Comparison of ENCODE assay signal across 10 cellular contexts in genomic region chr14:68395585-68395984, GRCh38.
DNase-seq lines count a peak whose midpoint lies in the region; ATAC-seq and TF ChIP-seq lines count a peak whose summit lies in the region.
"Had no signal": no experiment of that assay in that cellular context is flagged by ENCODE, and none has a peak within 500 bp of the region (broad histone marks: within the 10 kb centered on the region; RNA-seq: fewer than 3 reads in every experiment).

No MANE protein-coding gene starts in this region.

- CTCF ChIA-PET in IMR-90 (lab: Yijun Ruan, JAX): no interaction called here

- 0 out of 4 replicates have a peak, but pooled peaks cover 0 to 3% of the 10 kb centered on the region in 2 experiments for H3K79me1 ChIP-seq in IMR-90 (ENCODE audit: low read depth in 1 of 2, low read length in 2 of 2)

- H3K56ac ChIP-seq in IMR-90 (ENCODE audit: extremely low read depth, insufficient read depth, low read length): no peak overlapping the region

- peaks cover 26% of the 10 kb centered on the region for H3K9me1 ChIP-seq in IMR-90 (ENCODE audit: insufficient read depth, low read length)

- H2AFZ ChIP-seq in IMR-90 (replicated peaks; ENCODE audit: low read length, poor library complexity): peak overlapping the region; percentile 18

- H3K27ac Mint-ChIP-seq in chondrocyte (ENCODE audit: unreplicated experiment): peak overlapping the region; percentile 82
- peak overlapping the region; percentile 82 for H3K27ac Mint-ChIP-seq in mesothelial cell of epicardium
- H3K27ac Mint-ChIP-seq in immature natural killer cell: no peak overlapping the region
- H3K27ac Mint-ChIP-seq: activated CD4-positive, alpha-beta memory T cell treated with anti-CD3 and anti-CD28 coated beads, Interleukin-2, amount 10 ng/mL, durations not matched to agents 7 days and 5 days had no signal

- dilution Hi-C loops in IMR-90 (cut with HindIII; ENCODE audit: low sequenced_read_pairs, unreplicated experiment): no loop called here

- DNase-seq in IMR-90 (peak; percentile 76), chondrocyte (ENCODE audit: low spot score) (no peak), mesothelial cell of epicardium (ENCODE audit: low spot score in 2 of 2, unreplicated experiment in 2 of 2) (no peak), testis (peak; percentile 26), MV-4-11 (lab: John Stamatoyannopoulos, UW) (no peak), COLO668 (lab: John Stamatoyannopoulos, UW; ENCODE audit: unreplicated experiment) (no peak), immature natural killer cell (no peak)
- DNase-seq: activated CD4-positive, alpha-beta memory T cell treated with anti-CD3 and anti-CD28 coated beads, Interleukin-2, amount 10 ng/mL, durations not matched to agents 7 days and 5 days; erythroblast had no signal

- H3K9me3 ChIP-seq in IMR-90 (ENCODE audit: control insufficient read depth, insufficient read depth, low read length) (no peaks in the 10 kb centered on the region), testis (no peaks in the 10 kb centered on the region)

- peak overlapping the region; percentile 47; the same call in 1 of the 2 replicates for H2BK120ac ChIP-seq in IMR-90 (ENCODE audit: low read depth, low read length)

- peak overlapping the region; percentile 60; the same call in 2 of the 3 replicates for H2BK15ac ChIP-seq in IMR-90 (ENCODE audit: low read depth, low read length)

- peak overlapping the region; percentile 9; the same call in 1 of the 2 replicates for H4K5ac ChIP-seq in IMR-90 (ENCODE audit: low read depth, low read length)

- H3K4me3 Mint-ChIP-seq in chondrocyte (ENCODE audit: unreplicated experiment) (no peak overlapping the region), mesothelial cell of epicardium (no peak overlapping the region), immature natural killer cell (no peak overlapping the region)
- H3K4me3 Mint-ChIP-seq: activated CD4-positive, alpha-beta memory T cell treated with anti-CD3 and anti-CD28 coated beads, Interleukin-2, amount 10 ng/mL, durations not matched to agents 7 days and 5 days had no signal

- intact Hi-C loops in IMR-90 (cut with micrococcal nuclease) (loop anchor here (10.0 kb wide), 1 partner anchor 259 kb away; no protein-coding TSS in a partner anchor), testis (cut with DNase I; ENCODE audit: low total_unique reads) (no loop called here)

- H3K18ac ChIP-seq in IMR-90 (ENCODE audit: low read depth, low read length): peak overlapping the region; percentile 50

- H3K9me3 Mint-ChIP-seq in chondrocyte (ENCODE audit: low read depth) (peaks cover 3% of the 10 kb centered on the region), mesothelial cell of epicardium (peaks cover 3% of the 10 kb centered on the region), immature natural killer cell (no peaks in the 10 kb centered on the region)
- H3K9me3 Mint-ChIP-seq: activated CD4-positive, alpha-beta memory T cell treated with anti-CD3 and anti-CD28 coated beads, Interleukin-2, amount 10 ng/mL, durations not matched to agents 7 days and 5 days had no signal

- H3K4me3 ChIP-seq in IMR-90 (ENCODE audit: insufficient read depth, low read depth, low read length) (no peak overlapping the region), testis (no peak overlapping the region)

- peaks cover 90% of the 10 kb centered on the region for H3K4me1 Mint-ChIP-seq in chondrocyte (ENCODE audit: low read depth)
- H3K4me1 Mint-ChIP-seq in mesothelial cell of epicardium: peaks cover 85% of the 10 kb centered on the region
- peaks cover 9 to 24% of the 10 kb centered on the region in 2 donors for H3K4me1 Mint-ChIP-seq in immature natural killer cell
- H3K4me1 Mint-ChIP-seq: activated CD4-positive, alpha-beta memory T cell treated with anti-CD3 and anti-CD28 coated beads, Interleukin-2, amount 10 ng/mL, durations not matched to agents 7 days and 5 days had no signal

- H2BK5ac ChIP-seq in IMR-90 (ENCODE audit: low read depth, low read length, poor library complexity, severe bottlenecking): peak overlapping the region; percentile 18

- no peak overlapping the region for H2AK9ac ChIP-seq in IMR-90 (replicated peaks; ENCODE audit: low read depth, low read length, poor library complexity)

- H3K36me3 Mint-ChIP-seq in chondrocyte (ENCODE audit: low read depth): no peaks in the 10 kb centered on the region
- H3K36me3 Mint-ChIP-seq in mesothelial cell of epicardium: peaks cover 2% of the 10 kb centered on the region
- H3K36me3 Mint-ChIP-seq in immature natural killer cell: peaks cover 0 to 14% (median under 1%) of the 10 kb centered on the region in 3 donors

- peak overlapping the region; percentile 31 for H4K91ac ChIP-seq in IMR-90 (ENCODE audit: insufficient read depth, low read depth, low read length)

- no peak overlapping the region for H3K9ac ChIP-seq in IMR-90 (ENCODE audit: low read depth, low read length)

- ATAC-seq in IMR-90 (ENCODE audit: low read depth): peak; percentile 27; the same call in 1 of the 2 replicates
- ATAC-seq: left colon had no signal

- TF ChIP-seq CTCF in IMR-90 (conservative IDR thresholded peaks at IDR 0.05; ENCODE audit: low read depth, low read length): no peak
- TF ChIP-seq CTCF in chondrocyte (IDR thresholded peaks at IDR 0.05): no peak
- TF ChIP-seq CTCF in mesothelial cell of epicardium (IDR thresholded peaks at IDR 0.05; ENCODE audit: unreplicated experiment): no peak
- no peak for TF ChIP-seq CTCF in testis (IDR thresholded peaks at IDR 0.05)

- H3K36me3 ChIP-seq in IMR-90 (ENCODE audit: control insufficient read depth, insufficient read depth, low read length) (no peaks in the 10 kb centered on the region), testis (ENCODE audit: low read depth, missing control alignments) (no peaks in the 10 kb centered on the region)

- no peak overlapping the region for H3K4me2 ChIP-seq in IMR-90 (ENCODE audit: low read depth, low read length)

- peak overlapping the region; percentile 47; the same call in 1 of the 2 replicates for H2AK5ac ChIP-seq in IMR-90 (ENCODE audit: low read depth, low read length)

- TF ChIP-seq RAD21 in IMR-90 (IDR thresholded peaks at IDR 0.05; ENCODE audit: low read length): no peak

- no peaks in the 10 kb centered on the region for H3K27me3 ChIP-seq in IMR-90 (ENCODE audit: control insufficient read depth, insufficient read depth, low read length)
- H3K27me3 ChIP-seq in testis: no peaks in the 10 kb centered on the region

- peak overlapping the region; percentile 29 to 76; a peak in 1 of 4 replicates for H4K8ac ChIP-seq in IMR-90 (ENCODE audit: low read depth in 2 of 2, low read length in 2 of 2)

- in situ Hi-C loops in IMR-90 (cut with MboI; ENCODE audit: low sequenced_read_pairs): no loop called here

- H3K4me1 ChIP-seq in IMR-90 (ENCODE audit: control insufficient read depth, insufficient read depth, low read length) (peaks cover 42% of the 10 kb centered on the region), testis (peaks cover 61% of the 10 kb centered on the region)

- H2BK20ac ChIP-seq in IMR-90 (ENCODE audit: low read depth, low read length): peak overlapping the region; percentile 32

- WGBS in IMR-90 (ENCODE audit: extremely low coverage in 2 of 2, insufficient read length in 1 of 2), 2 experiments: no CpG with 5 or more reads among the region's 3 CpGs
- 78 to 92% methylated on average over 3 of the region's 3 CpGs for WGBS in testis, 2 donors

- BruUV-seq in IMR-90 (replicated peaks; lab: Mats Ljungman, UMichigan): no TSS peak

- no peak overlapping the region; the same call in 1 of the 2 replicates for H3K23ac ChIP-seq in IMR-90 (ENCODE audit: low read depth, low read length)

- H3K27ac ChIP-seq in IMR-90 (ENCODE audit: insufficient read depth, low read length) (peak overlapping the region; percentile 61; the same call in 1 of the 2 replicates), testis (peak overlapping the region in 1 of 2 donors; percentile 75)

- H3K27me3 Mint-ChIP-seq in chondrocyte (ENCODE audit: low read depth): no peaks in the 10 kb centered on the region
- no peaks in the 10 kb centered on the region for H3K27me3 Mint-ChIP-seq in mesothelial cell of epicardium (ENCODE audit: low read depth)
- H3K27me3 Mint-ChIP-seq in immature natural killer cell (ENCODE audit: low read depth in 3 of 3): peaks cover 0 to 3% (median 2%) of the 10 kb centered on the region in 3 donors
- H3K27me3 Mint-ChIP-seq: activated CD4-positive, alpha-beta memory T cell treated with anti-CD3 and anti-CD28 coated beads, Interleukin-2, amount 10 ng/mL, durations not matched to agents 7 days and 5 days had no signal

- no peaks in the 10 kb centered on the region for H4K20me1 ChIP-seq in IMR-90 (ENCODE audit: insufficient read depth, low read length)

- H3K14ac ChIP-seq in IMR-90 (replicated peaks; ENCODE audit: low read depth, low read length): peak overlapping the region; percentile 8; the same call in 1 of the 2 replicates

- peak overlapping the region; percentile 10; the same call in 1 of the 2 replicates for H3K4ac ChIP-seq in IMR-90 (ENCODE audit: low read depth, low read length)

- POLR2A ChIA-PET in IMR-90 (lab: Charles Lee; ENCODE audit: unreplicated experiment): no interaction called here

- no peak for TF ChIP-seq POLR2A in IMR-90 (IDR thresholded peaks at IDR 0.05; ENCODE audit: low read depth, low read length)
- TF ChIP-seq POLR2A in testis (IDR thresholded peaks at IDR 0.05): no peak

TF ChIP-seq in IMR-90, 13 proteins besides CTCF, POLR2A, EP300 and RAD21 (continues in another document):
- TF ChIP-seq CEBPB (IDR thresholded peaks at IDR 0.05; ENCODE audit: low read depth, low read length) (peak; percentile 97), FOS (IDR thresholded peaks at IDR 0.05; ENCODE audit: low read depth, low read length) (0 out of 2 replicates have a peak, but pooled peaks have one; percentile 36), ELK1 (IDR thresholded peaks at IDR 0.05; ENCODE audit: borderline replicate concordance, low read depth, low read length) (no peak), MAZ (IDR thresholded peaks at IDR 0.05; ENCODE audit: borderline replicate concordance, low read depth, low read length) (no peak), MXI1 (IDR thresholded peaks at IDR 0.05; ENCODE audit: borderline replicate concordance, low read depth, low read length) (no peak), SMC3 (IDR thresholded peaks at IDR 0.05; ENCODE audit: low read depth, low read length) (no peak), CHD1 (IDR thresholded peaks at IDR 0.05; ENCODE audit: low read depth, low read length) (no peak), BHLHE40 (IDR thresholded peaks at IDR 0.05; ENCODE audit: low read depth, low read length) (no peak), RFX5 (IDR thresholded peaks at IDR 0.05; ENCODE audit: low read depth, low read length) (no peak)

Comparison
In these comparisons a context has a peak if more than half of its experiments do, and no peak if none do; other contexts are left out.
1. DNase-seq: peak in IMR-90 (single experiment) and testis (single experiment); none in chondrocyte (single experiment), mesothelial cell of epicardium (0 of 2), MV-4-11 (single experiment), COLO668 (single experiment) and immature natural killer cell (0 of 3).
2. H3K27ac Mint-ChIP-seq: peak in chondrocyte (single experiment) and mesothelial cell of epicardium (single experiment); none in immature natural killer cell (0 of 6).